Comparison of ENCODE assay signal across 17 cellular contexts in the genomic region with DNA sequence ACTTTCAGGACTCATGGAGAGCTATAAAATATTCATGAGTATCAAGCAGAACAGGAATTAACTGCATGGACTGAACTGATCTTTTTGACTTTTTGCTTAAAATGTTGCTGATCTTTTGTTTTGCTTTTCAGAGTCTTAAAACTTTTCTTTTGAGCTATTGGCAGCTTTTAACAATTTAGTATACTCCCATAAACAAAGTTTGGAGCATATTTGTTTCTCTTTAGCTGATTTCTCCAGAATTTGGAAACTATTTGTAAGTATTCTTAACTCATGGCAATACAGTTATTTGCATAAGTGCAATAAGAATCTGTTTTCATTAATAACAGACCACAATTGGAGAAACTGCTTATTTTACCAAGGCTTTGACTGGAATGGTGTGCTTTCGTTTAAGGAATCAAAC.
DNase-seq lines count a peak whose midpoint lies in the region; ATAC-seq, FAIRE-seq and TF ChIP-seq lines count a peak whose summit lies in the region.
"Had no signal": no experiment of that assay in that cellular context is flagged by ENCODE, and none has a peak within 500 bp of the region (broad histone marks: within the 10 kb centered on the region; RNA-seq: fewer than 3 reads in every experiment).

No MANE protein-coding gene starts in this region.

- H3K27ac ChIP-seq in HEK293 (ENCODE audit: extremely low read depth, low read depth, low read length) (no peak overlapping the region), endodermal cell (ENCODE audit: low read depth, low read length) (no peak overlapping the region), small intestine (ENCODE audit: low read depth in 1 of 2, low read length in 1 of 2) (no peak overlapping the region), colonic mucosa (no peak overlapping the region)

- DNase-seq in OCI-M1 (lab: John Stamatoyannopoulos, UW): peak; percentile 9
- DNase-seq in endodermal cell: no peak
- no peak for DNase-seq in small intestine
- DNase-seq in colonic mucosa: no peak
- no peak for DNase-seq in NK-92 treated with Interleukin-12 subunit alpha and Interleukin-12 subunit beta, amount 100 ng/mL, for 24 hours (lab: John Stamatoyannopoulos, UW)
- DNase-seq: C1 segment of cervical spinal cord; Calu3; CD4-positive, alpha-beta memory T cell; COR-L47; DMS53; DMS79 treated with DMSO at 0.1 percent for 48 hours; H9 had no signal

- no peak overlapping the region for H3K27ac Mint-ChIP-seq in endodermal cell
- H3K27ac Mint-ChIP-seq: CD4-positive, alpha-beta memory T cell; GM23338; H9 had no signal

- H3K4me3 ChIP-seq in HEK293 (ENCODE audit: low read depth, low read length): no peak overlapping the region
- peak overlapping the region; percentile 42 for H3K4me3 ChIP-seq in endodermal cell (ENCODE audit: low read length)
- H3K4me3 ChIP-seq in small intestine (ENCODE audit: low read depth in 1 of 2, low read length in 2 of 2): no peak overlapping the region
- no peak overlapping the region for H3K4me3 ChIP-seq in colonic mucosa
- H3K4me3 ChIP-seq: GM23338 had no signal

- H3K4me3 Mint-ChIP-seq in endodermal cell: no peak overlapping the region
- H3K4me3 Mint-ChIP-seq: CD4-positive, alpha-beta memory T cell; GM23338; H9 had no signal

- H3K36me3 Mint-ChIP-seq in endodermal cell (ENCODE audit: low read depth): peaks cover 3% of the 10 kb centered on the region
- H3K36me3 Mint-ChIP-seq: CD4-positive, alpha-beta memory T cell had no signal

- 90 to 100% methylated on average over 1 of the region's 1 CpG for WGBS in endodermal cell (ENCODE audit: insufficient coverage in 1 of 2, insufficient read length in 1 of 2), 2 experiments
- 87 to 91% (median 87%) methylated on average over 1 of the region's 1 CpG for WGBS in small intestine, 3 donors

- H3K9me3 Mint-ChIP-seq in endodermal cell: peaks cover 35% of the 10 kb centered on the region

- TF ChIP-seq CTCF in HEK293 (tag by site-specific recombination; IDR thresholded peaks at IDR 0.05) (no peak), endodermal cell (conservative IDR thresholded peaks at IDR 0.05) (no peak), colonic mucosa (IDR thresholded peaks at IDR 0.05) (no peak)

- no peaks in the 10 kb centered on the region for H3K36me3 ChIP-seq in HEK293 (ENCODE audit: control insufficient read depth in 2 of 2, insufficient read depth in 1 of 2, low read length in 2 of 2)
- H3K36me3 ChIP-seq in endodermal cell (ENCODE audit: control insufficient read depth, insufficient read depth, low read length): no peaks in the 10 kb centered on the region
- H3K36me3 ChIP-seq in small intestine (ENCODE audit: control insufficient read depth in 2 of 2, insufficient read depth in 2 of 2, low read length in 2 of 2): no peaks in the 10 kb centered on the region
- no peaks in the 10 kb centered on the region for H3K36me3 ChIP-seq in colonic mucosa

- no peaks in the 10 kb centered on the region for H3K27me3 Mint-ChIP-seq in endodermal cell (ENCODE audit: insufficient read depth)

- H3K4me1 ChIP-seq in HEK293 (ENCODE audit: control insufficient read depth, insufficient read depth, low read length) (peaks cover 4% of the 10 kb centered on the region; the same call in 1 of the 2 replicates), endodermal cell (ENCODE audit: control insufficient read depth, insufficient read depth, low read length) (no peaks in the 10 kb centered on the region), small intestine (ENCODE audit: control insufficient read depth in 2 of 2, insufficient read depth in 1 of 2, low read depth in 1 of 2, low read length in 1 of 2) (no peaks in the 10 kb centered on the region), colonic mucosa (no peaks in the 10 kb centered on the region)

- POLR2A ChIA-PET in HEK293 (lab: Yijun Ruan, JAX): no interaction called here

- intact Hi-C loops in colonic mucosa (cut with DNase I): loop anchor here (10.0 kb wide), 1 partner anchor 76 kb away; the partner anchor contains the start of gene C1GALT1

- H3K9ac ChIP-seq in endodermal cell (ENCODE audit: extremely low read depth, low read length, poor library complexity, severe bottlenecking) (no peak overlapping the region), colonic mucosa (ENCODE audit: low read depth in 2 of 2, low read length in 2 of 2) (no peak overlapping the region)

- H3K27me3 ChIP-seq in endodermal cell (ENCODE audit: control insufficient read depth, insufficient read depth, low read length, poor library complexity, severe bottlenecking) (no peaks in the 10 kb centered on the region), small intestine (ENCODE audit: control insufficient read depth in 2 of 2, insufficient read depth in 2 of 2, low read length in 2 of 2) (no peaks in the 10 kb centered on the region), colonic mucosa (no peaks in the 10 kb centered on the region)

- peaks cover 28% of the 10 kb centered on the region for H3K4me1 Mint-ChIP-seq in endodermal cell

- FAIRE-seq in small intestine (lab: Jason Lieb, UNC): peak; percentile 5
- FAIRE-seq: GM12892 had no signal

- ATAC-seq in GM18858 (IDR thresholded peaks at IDR 0.05; ENCODE audit: unreplicated experiment): no peak
- no peak for ATAC-seq in HG02571 (IDR thresholded peaks at IDR 0.05; ENCODE audit: unreplicated experiment)
- ATAC-seq: GM23338 had no signal

- H3K9me3 ChIP-seq in HEK293 (ENCODE audit: control insufficient read depth, insufficient read depth, low read depth, low read length) (no peaks in the 10 kb centered on the region), endodermal cell (ENCODE audit: control insufficient read depth, low read length) (peaks cover 56% of the 10 kb centered on the region), small intestine (ENCODE audit: control insufficient read depth, low read depth) (no peaks in the 10 kb centered on the region), colonic mucosa (no peaks in the 10 kb centered on the region)

- CTCF ChIA-PET in HEK293 (lab: Yijun Ruan, JAX): interaction anchor here (0.7 kb wide), 1 partner anchor 504 kb away, joined by 3 read pairs; no protein-coding TSS in a partner anchor

TF ChIP-seq in HEK293, 187 proteins besides CTCF, POLR2A, EP300 and RAD21:
- TF ChIP-seq ZNF843 (tag by site-specific recombination; IDR thresholded peaks at IDR 0.05) (no peak), ZNF792 (tag by site-specific recombination; IDR thresholded peaks at IDR 0.05) (no peak), SETDB1 (IDR thresholded peaks at IDR 0.05; ENCODE audit: insufficient read length, low read length) (peak; percentile 86), MYNN (tag by site-specific recombination; IDR thresholded peaks at IDR 0.05; ENCODE audit: borderline replicate concordance) (no peak), ZIC2 (tag by site-specific recombination; IDR thresholded peaks at IDR 0.05) (no peak), ZNF645 (tag by site-specific recombination; IDR thresholded peaks at IDR 0.05) (no peak), ZEB2 (tag by site-specific recombination; IDR thresholded peaks at IDR 0.05) (no peak)
